ENCODE assay signal across 22 cellular contexts in genomic region chr2:96830064-96830562, GRCh38. TPM values are rescaled to one million over a fixed set of nuclear protein-coding genes. Genes with fewer than 3 reads are reported as not detected.
A peak's percentile ranks its signal among the peaks of the same experiment; 100 is the strongest.
DNase-seq lines count a peak whose midpoint lies in the region; ATAC-seq and TF ChIP-seq lines count a peak whose summit lies in the region.
"Had no signal": no experiment of that assay in that cellular context is flagged by ENCODE, and none has a peak within 500 bp of the region (broad histone marks: within the 10 kb centered on the region; RNA-seq: fewer than 3 reads in every experiment).

No MANE protein-coding gene starts in this region.

- H3K79me2 ChIP-seq in neural cell (replicated peaks; ENCODE audit: insufficient read depth, low read length): no peaks in the 10 kb centered on the region

- no peak for TF ChIP-seq CTCF in neural cell (IDR thresholded peaks at IDR 0.05; ENCODE audit: poor library complexity, severe bottlenecking)

- TF ChIP-seq EP300 in neural cell (conservative IDR thresholded peaks at IDR 0.05; ENCODE audit: poor library complexity, severe bottlenecking): no peak

- in situ Hi-C loops in G401 (cut with HindIII; ENCODE audit: low sequenced_read_pairs): no loop called here

- peaks cover 4 to 17% of the 10 kb centered on the region in 2 donors for H3K36me3 Mint-ChIP-seq in activated T-cell treated with anti-CD3 and anti-CD28 coated beads, Interleukin-2, amount 50 U/mL, for 72 hours (ENCODE audit: insufficient read depth in 2 of 2)
- H3K36me3 Mint-ChIP-seq in activated T-helper 17 cell treated with anti-CD3 and anti-CD28 coated beads, Interleukin-2, amount 50 U/mL, for 72 hours (ENCODE audit: low read depth): peaks cover 94% of the 10 kb centered on the region

- no peaks in the 10 kb centered on the region for H3K27me3 Mint-ChIP-seq in activated T-cell treated with anti-CD3 and anti-CD28 coated beads, Interleukin-2, amount 50 U/mL, for 72 hours (ENCODE audit: low read depth)
- no peaks in the 10 kb centered on the region for H3K27me3 Mint-ChIP-seq in activated T-helper 17 cell treated with anti-CD3 and anti-CD28 coated beads, Interleukin-2, amount 50 U/mL, for 72 hours

- H3K9ac ChIP-seq in neural cell (ENCODE audit: low read length): no peak overlapping the region
- H3K9ac ChIP-seq: BLaER1 treated with 17β-estradiol and CSF1 and Interleukin-3, amounts not matched to agents 10 nM and 100 nM; SK-N-SH had no signal

- H4K20me1 ChIP-seq in neural cell (ENCODE audit: insufficient read depth): no peaks in the 10 kb centered on the region

- no peak overlapping the region for H3K27ac ChIP-seq in neural cell (ENCODE audit: low read length)
- H3K27ac ChIP-seq: BLaER1 treated with 17β-estradiol and CSF1 and Interleukin-3, amounts not matched to agents 10 nM and 100 nM; testis had no signal

- H2AFZ ChIP-seq in neural cell (ENCODE audit: low read depth, low read length): no peak overlapping the region

- peak overlapping the region; percentile 74 for H3K27ac Mint-ChIP-seq in activated T-cell treated with anti-CD3 and anti-CD28 coated beads, Interleukin-2, amount 50 U/mL, for 72 hours
- peak overlapping the region; percentile 7 for H3K27ac Mint-ChIP-seq in activated T-helper 17 cell treated with anti-CD3 and anti-CD28 coated beads, Interleukin-2, amount 50 U/mL, for 72 hours

- H3K4me2 ChIP-seq in neural cell (ENCODE audit: low read length): no peak overlapping the region
- H3K4me2 ChIP-seq: BLaER1 treated with 17β-estradiol and CSF1 and Interleukin-3, amounts not matched to agents 10 nM and 100 nM; SK-N-SH had no signal

- no peak overlapping the region for H3K4me3 ChIP-seq in neural cell (ENCODE audit: low read length)
- H3K4me3 ChIP-seq: BLaER1 treated with 17β-estradiol and CSF1 and Interleukin-3, amounts not matched to agents 10 nM and 100 nM; testis had no signal

- no peaks in the 10 kb centered on the region for H3K9me3 Mint-ChIP-seq in activated T-cell treated with anti-CD3 and anti-CD28 coated beads, Interleukin-2, amount 50 U/mL, for 72 hours
- no peaks in the 10 kb centered on the region for H3K9me3 Mint-ChIP-seq in activated T-helper 17 cell treated with anti-CD3 and anti-CD28 coated beads, Interleukin-2, amount 50 U/mL, for 72 hours

- no peak for TF ChIP-seq RAD21 in neural cell (conservative IDR thresholded peaks at IDR 0.05)

- no peaks in the 10 kb centered on the region for H3K9me2 ChIP-seq in neural cell (ENCODE audit: insufficient read depth, low read length)
- H3K9me2 ChIP-seq: SK-N-SH had no signal

- DNase-seq in activated T-cell treated with anti-CD3 and anti-CD28 coated beads, Interleukin-2, amount 50 U/mL, for 72 hours: no peak
- no peak for DNase-seq in activated T-cell treated with anti-CD3 and anti-CD28 coated beads for 4 hours
- peak; percentile 54 for DNase-seq in G401 (ENCODE audit: low spot score)
- DNase-seq: activated CD4-positive, alpha-beta T cell treated with anti-CD3 and anti-CD28 coated beads for 48 hours; activated gamma-delta T cell; head of caudate nucleus; IMR-90; left cardiac atrium; mesenchymal stem cell; NCI-H1105; NCI-H1930; retina; SK-N-SH; stimulated activated CD4-positive, alpha-beta T cell treated with anti-CD3 and anti-CD28 coated beads, Interleukin-4, amount 100 ng/mL, for 1 hour; stimulated activated naive CD4-positive, alpha-beta T cell; testis had no signal

- no peak overlapping the region for H3K4me3 Mint-ChIP-seq in activated T-cell treated with anti-CD3 and anti-CD28 coated beads, Interleukin-2, amount 50 U/mL, for 72 hours
- H3K4me3 Mint-ChIP-seq in activated T-helper 17 cell treated with anti-CD3 and anti-CD28 coated beads, Interleukin-2, amount 50 U/mL, for 72 hours: no peak overlapping the region

- no peaks in the 10 kb centered on the region for H3K4me1 Mint-ChIP-seq in activated T-cell treated with anti-CD3 and anti-CD28 coated beads, Interleukin-2, amount 50 U/mL, for 72 hours (ENCODE audit: low read depth)
- no peaks in the 10 kb centered on the region for H3K4me1 Mint-ChIP-seq in activated T-helper 17 cell treated with anti-CD3 and anti-CD28 coated beads, Interleukin-2, amount 50 U/mL, for 72 hours

- ATAC-seq in activated T-cell treated with anti-CD3 and anti-CD28 coated beads, Interleukin-2, amount 50 U/mL, for 72 hours (replicated peaks in 1 of 2): no peak
- ATAC-seq in activated T-helper 17 cell treated with anti-CD3 and anti-CD28 coated beads, Interleukin-2, amount 50 U/mL, for 72 hours (replicated peaks): no peak
- ATAC-seq in HG02798 (IDR thresholded peaks at IDR 0.05; ENCODE audit: poor library complexity, unreplicated experiment) (no peak), GM19324 (IDR thresholded peaks at IDR 0.05; ENCODE audit: low FRiP score, unreplicated experiment) (no peak), HG03108 (IDR thresholded peaks at IDR 0.05; ENCODE audit: unreplicated experiment) (no peak)
- ATAC-seq: left cardiac atrium had no signal

- H3K9me3 ChIP-seq in neural cell (ENCODE audit: low read length): no peaks in the 10 kb centered on the region
- H3K9me3 ChIP-seq: BLaER1 treated with 17β-estradiol and CSF1 and Interleukin-3, amounts not matched to agents 10 nM and 100 nM; SK-N-SH; testis had no signal

- H3F3A ChIP-seq in neural cell (ENCODE audit: insufficient read depth, low read length, poor library complexity, severe bottlenecking): no peaks in the 10 kb centered on the region

- H3K36me3 ChIP-seq in neural cell (ENCODE audit: insufficient read depth, low read length): peaks cover 10% of the 10 kb centered on the region

- no peaks in the 10 kb centered on the region for H3K27me3 ChIP-seq in neural cell (ENCODE audit: insufficient read depth, low read depth, low read length)
- H3K27me3 ChIP-seq: BLaER1 treated with 17β-estradiol and CSF1 and Interleukin-3, amounts not matched to agents 10 nM and 100 nM; testis had no signal

TF ChIP-seq in neural cell, 6 proteins besides CTCF, POLR2A, EP300 and RAD21:
- TF ChIP-seq SMC3 (conservative IDR thresholded peaks at IDR 0.05; ENCODE audit: poor library complexity) (no peak), POLR2AphosphoS5 (IDR thresholded peaks at IDR 0.05) (peak; percentile 6)

RNA-seq across cellular contexts. Expression of gene ANKRD23, which starts 13.7 kb away (rescaled TPM):
- total RNA-seq in activated T-cell treated with anti-CD3 and anti-CD28 coated beads, Interleukin-2, amount 50 U/mL, for 72 hours: 1 to 10 TPM; 4.4 to 5.7 TPM
- 2.2 and 3.5 TPM in 2 replicates for total RNA-seq in G401 (2014; rRNA removed; shearing (Covaris generic))
- 10 to 100 TPM in 1 of 2 donors, 1 to 10 TPM in 1; 6.8 to 11.7 TPM for total RNA-seq in activated T-helper 17 cell treated with anti-CD3 and anti-CD28 coated beads, Interleukin-2, amount 50 U/mL, for 72 hours
- 12.1 and 17.7 TPM in 2 replicates for polyA plus RNA-seq in neural cell
- 13.4 and 16.6 TPM in 2 replicates for polyA minus RNA-seq in neural cell

RNA-seq across cellular contexts. Expression of gene CNNM3, which starts 14.0 kb away (rescaled TPM):
- total RNA-seq in activated T-cell treated with anti-CD3 and anti-CD28 coated beads, Interleukin-2, amount 50 U/mL, for 72 hours: 10 to 100 TPM; 20.7 to 27.9 TPM
- total RNA-seq in G401 (2014; rRNA removed; shearing (Covaris generic)): 15.9 and 16.6 TPM in 2 replicates
- total RNA-seq in activated T-helper 17 cell treated with anti-CD3 and anti-CD28 coated beads, Interleukin-2, amount 50 U/mL, for 72 hours: 10 to 100 TPM; 17.9 to 22.0 TPM
- 9.5 and 9.6 TPM in 2 replicates for polyA plus RNA-seq in neural cell
- 15.7 and 19.2 TPM in 2 replicates for polyA minus RNA-seq in neural cell

RNA-seq across cellular contexts. Expression of gene ANKRD39, which starts 27.7 kb away (rescaled TPM):
- total RNA-seq in activated T-cell treated with anti-CD3 and anti-CD28 coated beads, Interleukin-2, amount 50 U/mL, for 72 hours: 10 to 100 TPM; 16.5 to 17.2 TPM
- total RNA-seq in G401 (2014; rRNA removed; shearing (Covaris generic)): 28.4 and 45.2 TPM in 2 replicates
- total RNA-seq in activated T-helper 17 cell treated with anti-CD3 and anti-CD28 coated beads, Interleukin-2, amount 50 U/mL, for 72 hours: 10 to 100 TPM; 25.2 to 52.3 TPM
- 30.7 and 39.0 TPM in 2 replicates for polyA plus RNA-seq in neural cell
- 15.3 and 18.2 TPM in 2 replicates for polyA minus RNA-seq in neural cell

RNA-seq across cellular contexts. Expression of gene SEMA4C, which starts 39.8 kb away (rescaled TPM):
- total RNA-seq in activated T-cell treated with anti-CD3 and anti-CD28 coated beads, Interleukin-2, amount 50 U/mL, for 72 hours: 10 to 100 TPM; 16.0 to 22.2 TPM
- 37.9 and 40.6 TPM in 2 replicates for total RNA-seq in G401 (2014; rRNA removed; shearing (Covaris generic))
- 1 to 10 TPM; 8.3 to 9.6 TPM for total RNA-seq in activated T-helper 17 cell treated with anti-CD3 and anti-CD28 coated beads, Interleukin-2, amount 50 U/mL, for 72 hours
- 88.7 and 101 TPM in 2 replicates for polyA plus RNA-seq in neural cell
- 87.4 and 111 TPM in 2 replicates for polyA minus RNA-seq in neural cell
